Comparison of ENCODE assay signal across 9 cellular contexts in genomic region chr14:43539210-43539609, GRCh38.
DNase-seq lines count a peak whose midpoint lies in the region; ATAC-seq, FAIRE-seq and TF ChIP-seq lines count a peak whose summit lies in the region.
"Had no signal": no experiment of that assay in that cellular context is flagged by ENCODE, and none has a peak within 500 bp of the region (broad histone marks: within the 10 kb centered on the region; RNA-seq: fewer than 3 reads in every experiment).

No MANE protein-coding gene starts in this region.

- 15% methylated on average over 6 of the region's 6 CpGs for WGBS in A549 (ENCODE audit: missing lambda C conversion rate)
- WGBS in H1 (ENCODE audit: extremely low coverage in 1 of 2, insufficient coverage in 1 of 2, insufficient read length in 1 of 2, insufficient replicate concordance in 2 of 2, low coverage in 1 of 2, low lambda C conversion rate in 2 of 2, missing lambda C conversion rate in 1 of 2), 2 experiments, result 42% methylated on average over 6 of the region's 6 CpGs; no CpG with 5 or more reads in 1 of the 2 experiments
- 5% methylated on average over 6 of the region's 6 CpGs for WGBS in mesenchymal stem cell

- no peak overlapping the region for H3K9ac ChIP-seq in H1 (replicated peaks in 1 of 4; ENCODE audit: extremely low read depth in 1 of 4, low read depth in 3 of 4, low read length in 3 of 4)
- H3K9ac ChIP-seq in mesenchymal stem cell (ENCODE audit: low read length), result no peak overlapping the region

- FAIRE-seq in A549 (lab: Jason Lieb, UNC) (no peak), H1 (lab: Jason Lieb, UNC) (peak; percentile 28)

- no peaks in the 10 kb centered on the region for H3K36me3 ChIP-seq in H1 (ENCODE audit: control insufficient read depth in 2 of 4, insufficient read depth in 4 of 4, low read length in 3 of 4)
- no peaks in the 10 kb centered on the region for H3K36me3 ChIP-seq in mesenchymal stem cell (ENCODE audit: control insufficient read depth in 1 of 2, insufficient read depth in 2 of 2, low read depth in 1 of 2, low read length in 2 of 2)
- H3K36me3 ChIP-seq in WERI-Rb-1, result no peaks in the 10 kb centered on the region
- H3K36me3 ChIP-seq: BE2C had no signal

- CTCF ChIA-PET in A549 (lab: Yijun Ruan, JAX), result no interaction called here
- CTCF ChIA-PET in H1 (lab: Charles Lee; ENCODE audit: partially characterized antibody), result interaction anchor here (0.6 to 1.7 kb wide), 9 partner anchors 8 to 570 kb away, joined by 3 to 5 read pairs (median 3); no protein-coding TSS in a partner anchor

- TF ChIP-seq RAD21 in A549 (conservative IDR thresholded peaks at IDR 0.05 in 1 of 2, IDR thresholded peaks at IDR 0.05 in 1 of 2) (peak in 1 of 2 experiments; percentile 36; a peak in 2 of 5 replicates), H1 (IDR thresholded peaks at IDR 0.05 in 1 of 2, conservative IDR thresholded peaks at IDR 0.05 in 1 of 2; ENCODE audit: low read depth in 2 of 2, low read length in 2 of 2) (peak; percentile 63 to 68)

- H2BK12ac ChIP-seq in H1 (ENCODE audit: low read depth, low read length) (no peak overlapping the region), mesenchymal stem cell (ENCODE audit: low read length in 2 of 2) (no peak overlapping the region)

- H3K4me2 ChIP-seq in A549 (peak overlapping the region; percentile 37; the same call in 2 of the 3 replicates), H1 (ENCODE audit: insufficient read depth in 1 of 2, low read depth in 2 of 2, low read length in 2 of 2) (peak overlapping the region in 1 of 2 experiments; percentile 6; a peak in 1 of 4 replicates), mesenchymal stem cell (ENCODE audit: low read length, poor library complexity, severe bottlenecking) (no peak overlapping the region)

- H3K14ac ChIP-seq in H1 (ENCODE audit: insufficient read length) (no peak overlapping the region), mesenchymal stem cell (ENCODE audit: low read length in 2 of 2) (no peak overlapping the region)

- H2BK15ac ChIP-seq in H1 (ENCODE audit: low read length) (no peak overlapping the region), mesenchymal stem cell (ENCODE audit: low read depth, poor library complexity, severe bottlenecking) (no peak overlapping the region)

- no peaks in the 10 kb centered on the region for H3K23me2 ChIP-seq in H1 (ENCODE audit: low read depth, low read length)

- H4K8ac ChIP-seq in H1 (ENCODE audit: extremely low read depth, insufficient read depth, low read length) (no peak overlapping the region), mesenchymal stem cell (ENCODE audit: low read length) (no peak overlapping the region)

- TF ChIP-seq EP300 in A549 (IDR thresholded peaks at IDR 0.05), result no peak
- no peak for TF ChIP-seq EP300 in H1 (IDR thresholded peaks at IDR 0.05; ENCODE audit: borderline replicate concordance in 1 of 2, low read depth in 2 of 2, low read length in 2 of 2)

- H4K5ac ChIP-seq in H1 (ENCODE audit: insufficient read length, low read depth, low read length), result no peak overlapping the region

- no peak overlapping the region for H2AK5ac ChIP-seq in H1 (ENCODE audit: low read depth, low read length)
- H2AK5ac ChIP-seq in mesenchymal stem cell (ENCODE audit: low read length, severe bottlenecking), result no peak overlapping the region

- TF ChIP-seq POLR2A in A549 (IDR thresholded peaks at IDR 0.05; ENCODE audit: low read length) (no peak), H1 (IDR thresholded peaks at IDR 0.05; ENCODE audit: control extremely low read depth in 1 of 2, low read depth in 2 of 2, low read length in 2 of 2) (no peak)

- POLR2A ChIA-PET in A549 (lab: Yijun Ruan, JAX) (no interaction called here), H1 (lab: Charles Lee; ENCODE audit: partially characterized antibody) (no interaction called here)

- no peak overlapping the region for H3K27ac ChIP-seq in A549
- H3K27ac ChIP-seq in H1 (ENCODE audit: low read depth, low read length), result no peak overlapping the region
- H3K27ac ChIP-seq in mesenchymal stem cell (ENCODE audit: low read length, poor library complexity, severe bottlenecking), result no peak overlapping the region
- H3K27ac ChIP-seq in WERI-Rb-1, result no peak overlapping the region

- H2BK120ac ChIP-seq in H1 (replicated peaks; ENCODE audit: low read depth, low read length) (no peak overlapping the region), mesenchymal stem cell (ENCODE audit: low read depth, low read length) (no peak overlapping the region)

- DNase-seq in A549 (ENCODE audit: low read depth in 1 of 2, low spot score in 1 of 2) (peak in 1 of 2 experiments; percentile 33), LoVo (ENCODE audit: low spot score) (peak; percentile 40), H1 (ENCODE audit: low read depth in 1 of 2, low spot score in 2 of 2) (no peak), mesenchymal stem cell (peak; percentile 64), WERI-Rb-1 (no peak)
- DNase-seq: BE2C had no signal

- H3K56ac ChIP-seq in H1 (replicated peaks; ENCODE audit: insufficient read length, low read depth, low read length), result no peak overlapping the region

- H3K79me2 ChIP-seq in H1 (ENCODE audit: control insufficient read depth in 1 of 2, insufficient read depth in 2 of 2, low read length in 2 of 2), result no peaks in the 10 kb centered on the region

- H3K79me1 ChIP-seq in H1 (ENCODE audit: low read depth, low read length) (no peaks in the 10 kb centered on the region), mesenchymal stem cell (replicated peaks; ENCODE audit: low read length, poor library complexity, severe bottlenecking) (no peaks in the 10 kb centered on the region)

- H2BK20ac ChIP-seq in H1 (ENCODE audit: low read length), result no peak overlapping the region

- peak; percentile 56 to 76; a peak in 3 of 6 replicates for ATAC-seq in A549
- no peak for ATAC-seq in HG03378 (IDR thresholded peaks at IDR 0.05; ENCODE audit: unreplicated experiment)
- ATAC-seq in GM19463 (IDR thresholded peaks at IDR 0.05; ENCODE audit: unreplicated experiment), result no peak
- ATAC-seq in GM21360 (IDR thresholded peaks at IDR 0.05; ENCODE audit: unreplicated experiment), result no peak

- H3K4me3 ChIP-seq in A549 (no peak overlapping the region), H1 (ENCODE audit: extremely low read depth in 1 of 4, insufficient read depth in 2 of 4, low read depth in 3 of 4, low read length in 4 of 4) (no peak overlapping the region), mesenchymal stem cell (ENCODE audit: insufficient read depth in 1 of 2, low read depth in 1 of 2, low read length in 2 of 2) (peak overlapping the region in 1 of 2 experiments; percentile 56), WERI-Rb-1 (ENCODE audit: low read depth, low read length) (no peak overlapping the region)

- H3K4me1 ChIP-seq in A549 (no peaks in the 10 kb centered on the region), H1 (replicated peaks in 1 of 4; ENCODE audit: control insufficient read depth in 3 of 4, insufficient read depth in 4 of 4, low read length in 3 of 4) (peaks cover 0 to 2% (median 0%) of the 10 kb centered on the region in 4 experiments; a peak in 1 of 7 replicates), mesenchymal stem cell (ENCODE audit: control insufficient read depth, insufficient read depth, low read depth, low read length) (no peaks in the 10 kb centered on the region)
- H3K4me1 ChIP-seq: BE2C had no signal

- H4K91ac ChIP-seq in H1 (replicated peaks; ENCODE audit: insufficient read length, low read length) (no peak overlapping the region), mesenchymal stem cell (ENCODE audit: low read length) (no peak overlapping the region)

- H3K27me3 ChIP-seq in H1 (replicated peaks in 1 of 4; ENCODE audit: control insufficient read depth in 3 of 4, extremely low read depth in 1 of 4, insufficient read depth in 3 of 4, low read length in 3 of 4) (no peaks in the 10 kb centered on the region), mesenchymal stem cell (ENCODE audit: control insufficient read depth in 1 of 2, insufficient read depth in 1 of 2, low read length in 2 of 2) (no peaks in the 10 kb centered on the region), WERI-Rb-1 (ENCODE audit: insufficient read depth, low read depth, severe bottlenecking) (peaks cover 55% of the 10 kb centered on the region)
- H3K27me3 ChIP-seq: BE2C had no signal

- H4K20me1 ChIP-seq in H1 (replicated peaks in 1 of 2; ENCODE audit: control insufficient read depth in 1 of 2, insufficient read depth in 2 of 2, low read length in 2 of 2), result no peaks in the 10 kb centered on the region

- 0 out of 2 replicates have a peak overlapping the region, but pooled peaks have one; percentile 37 for H2AFZ ChIP-seq in H1 (ENCODE audit: low read length)
- no peak overlapping the region for H2AFZ ChIP-seq in mesenchymal stem cell (ENCODE audit: low read depth, low read length)

- no peak overlapping the region for H3K4ac ChIP-seq in H1 (replicated peaks; ENCODE audit: insufficient read length, low read depth, low read length)
- no peak overlapping the region for H3K4ac ChIP-seq in mesenchymal stem cell (ENCODE audit: low read depth in 1 of 2, low read length in 2 of 2)

- no peak overlapping the region for H3K18ac ChIP-seq in H1 (ENCODE audit: extremely low read depth, low read length)
- no peak overlapping the region for H3K18ac ChIP-seq in mesenchymal stem cell (ENCODE audit: low read depth in 1 of 2, low read length in 2 of 2)

- H3K9me3 ChIP-seq in A549, result no peaks in the 10 kb centered on the region
- peaks cover 0 to 5% of the 10 kb centered on the region in 2 experiments; a peak in 1 of 4 replicates for H3K9me3 ChIP-seq in H1 (ENCODE audit: insufficient read depth in 2 of 2, low read depth in 1 of 2, low read length in 1 of 2)
- H3K9me3 ChIP-seq in mesenchymal stem cell (ENCODE audit: control insufficient read depth, low read length), result no peaks in the 10 kb centered on the region
- H3K9me3 ChIP-seq in WERI-Rb-1 (ENCODE audit: severe bottlenecking), result no peaks in the 10 kb centered on the region
- H3K9me3 ChIP-seq: BE2C had no signal

- TF ChIP-seq CTCF in A549 (IDR thresholded peaks at IDR 0.05) (peak; percentile 27; the same call in 1 of the 3 replicates), H1 (IDR thresholded peaks at IDR 0.05; ENCODE audit: control extremely low read depth in 1 of 3, insufficient read depth in 1 of 3, low read depth in 1 of 3, low read length in 3 of 3) (peak in 2 of 3 experiments; percentile 53 to 57; a peak in 3 of 4 replicates), WERI-Rb-1 (IDR thresholded peaks at IDR 0.05; ENCODE audit: low read depth, low read length) (no peak)

- H2BK5ac ChIP-seq in H1 (ENCODE audit: low read depth, low read length) (no peak overlapping the region), mesenchymal stem cell (ENCODE audit: low read depth, low read length, poor library complexity, severe bottlenecking) (no peak overlapping the region)

- H3K23ac ChIP-seq in H1 (ENCODE audit: insufficient read length) (no peak overlapping the region), mesenchymal stem cell (ENCODE audit: low read length in 2 of 2) (no peak overlapping the region)

TF ChIP-seq in A549, 52 proteins besides CTCF, POLR2A, EP300 and RAD21 (continues in another document):
- TF ChIP-seq ZSCAN20 (CRISPR knock-in tag; IDR thresholded peaks at IDR 0.05) (no peak), ZFP36 (IDR thresholded peaks at IDR 0.05; ENCODE audit: borderline replicate concordance, partially characterized antibody) (no peak)

TF ChIP-seq in H1, 55 proteins besides CTCF, POLR2A, EP300 and RAD21 (continues in another document):
- TF ChIP-seq JUN (IDR thresholded peaks at IDR 0.05; ENCODE audit: low read depth, low read length) (no peak), FOSL1 (IDR thresholded peaks at IDR 0.05; ENCODE audit: insufficient read depth, low read depth, low read length) (no peak), EZH2 (IDR thresholded peaks at IDR 0.05; ENCODE audit: low read depth, low read length, severe bottlenecking) (no peak)

Comparison
In these comparisons a context has a peak if more than half of its experiments do, and no peak if none do; other contexts are left out.
1. ATAC-seq: peak in A549 (2 of 2); none in HG03378 (single experiment), GM19463 (single experiment) and GM21360 (single experiment).
2. DNase-seq: peak in LoVo (single experiment) and mesenchymal stem cell (single experiment); none in H1 (0 of 2) and WERI-Rb-1 (single experiment).
3. Of the 18 proteins assayed by ChIP-seq in both H1 and A549: peak only in H1: none; only in A549: none; in both: CTCF; in neither: 16; mixed calls (peak in some experiments, not most) for 1.